7 cellular contexts compared by ENCODE assay signal in genomic region chr3:124143047-124143446, GRCh38.
"Had no signal": no experiment of that assay in that cellular context is flagged by ENCODE, and none has a peak within 500 bp of the region (broad histone marks: within the 10 kb centered on the region; RNA-seq: fewer than 3 reads in every experiment).

No MANE protein-coding gene starts in this region.

- DNase-seq: H9, HCEC 1CT, KG1 had no signal

- H3K4me3 ChIP-seq: GM23338 had no signal

- FAIRE-seq: H1, H54, HTR-8/SVneo had no signal

- ATAC-seq: GM23338 had no signal

- H3K4me2 ChIP-seq: GM23338 had no signal

- H2AFZ ChIP-seq: GM23338 had no signal
